Comparison of ENCODE assay signal across 8 cellular contexts in the genomic region with DNA sequence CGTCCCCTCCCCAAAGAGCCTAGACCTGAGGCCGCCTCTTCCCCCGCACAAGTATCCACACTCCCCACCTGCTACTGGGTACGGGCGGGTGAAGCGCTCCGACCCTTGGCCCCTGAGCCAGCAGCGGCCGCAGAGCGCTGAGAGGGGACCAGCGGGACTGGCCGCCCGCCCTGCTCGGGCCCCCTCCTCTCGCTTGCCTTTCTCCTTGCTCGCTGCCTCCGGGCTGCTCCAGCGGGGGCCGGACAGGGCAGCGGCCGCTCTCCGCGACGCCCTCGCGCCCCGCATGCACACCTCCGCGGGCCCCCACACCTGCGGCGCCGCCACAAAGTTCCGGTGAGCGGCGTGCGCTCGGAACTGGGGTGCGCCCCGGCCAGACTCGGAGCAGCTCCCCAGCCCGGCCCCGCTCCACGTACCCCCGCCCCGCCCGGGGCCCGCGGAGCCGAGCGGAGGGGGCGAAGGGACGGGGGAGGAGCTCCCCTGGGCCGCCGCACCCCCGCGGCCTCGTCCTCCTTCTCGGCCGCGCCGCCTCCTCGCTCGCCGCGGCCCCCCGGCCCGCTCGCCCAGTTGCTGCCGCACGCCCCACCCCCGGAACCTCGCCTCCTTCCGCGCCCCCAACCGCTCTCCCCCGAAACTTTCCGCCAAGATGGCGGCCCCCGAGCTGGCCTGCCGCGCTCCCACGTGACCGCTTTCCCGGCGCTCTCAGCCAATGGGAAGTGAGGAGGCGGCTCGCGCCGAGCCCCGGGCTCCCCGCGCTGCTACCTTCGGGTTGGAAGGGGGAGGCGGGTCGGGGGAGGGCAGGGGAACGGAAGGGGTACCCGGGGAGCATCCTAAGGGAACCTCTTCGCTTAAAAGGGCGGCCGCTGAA. TPM values are rescaled to one million over a fixed set of nuclear protein-coding genes. Genes with fewer than 3 reads are reported as not detected.
A peak's percentile ranks its signal among the peaks of the same experiment; 100 is the strongest.
DNase-seq lines count a peak whose midpoint lies in the region; ATAC-seq, FAIRE-seq and TF ChIP-seq lines count a peak whose summit lies in the region.

No MANE protein-coding gene starts in this region.

- H3K27me3 Mint-ChIP-seq in activated naive CD8-positive, alpha-beta T cell treated with anti-CD3 and anti-CD28 coated beads for 36 hours: peaks cover 31% of the 10 kb centered on the region

- peak; percentile 94 for DNase-seq in NB4 (ENCODE audit: low read depth)
- DNase-seq in activated naive CD8-positive, alpha-beta T cell treated with anti-CD3 and anti-CD28 coated beads for 36 hours: peak; percentile 94
- DNase-seq in Right ventricle myocardium inferior (ENCODE audit: missing footprints): peak; percentile 95
- DNase-seq in pancreas: peak; percentile 83 to 94 (median 88)
- DNase-seq in thyroid gland: peak; percentile 89 to 91

- H3K36me3 ChIP-seq in pancreas: no peaks in the 10 kb centered on the region
- H3K36me3 ChIP-seq in thyroid gland: no peaks in the 10 kb centered on the region

- H3K27ac Mint-ChIP-seq in activated naive CD8-positive, alpha-beta T cell treated with anti-CD3 and anti-CD28 coated beads for 36 hours: peak overlapping the region; percentile 88

- intact Hi-C loops in Right ventricle myocardium inferior (cut with DNase I) (no loop called here), pancreas (cut with DNase I) (no loop called here), thyroid gland (cut with DNase I) (no loop called here)

- peak overlapping the region; percentile 72 for H3K4me3 ChIP-seq in GM08714 (ENCODE audit: low read length)
- H3K4me3 ChIP-seq in NB4 (ENCODE audit: low read depth, low read length): peak overlapping the region; percentile 79
- H3K4me3 ChIP-seq in pancreas: peak overlapping the region; percentile 85 to 98 (median 96)
- peak overlapping the region; percentile 54 to 97 (median 56) for H3K4me3 ChIP-seq in thyroid gland (replicated peaks in 1 of 3)

- TF ChIP-seq POLR2A in NB4 (IDR thresholded peaks at IDR 0.05; ENCODE audit: extremely low read depth, insufficient read length): no peak
- TF ChIP-seq POLR2A in thyroid gland (IDR thresholded peaks at IDR 0.05): no peak

- WGBS in pancreas, 2 donors: 0% methylated on average over 21 to 96 of the region's 100 CpGs
- 0% methylated on average over 12 of the region's 100 CpGs for WGBS in thyroid gland, 2 donors

- H3K36me3 Mint-ChIP-seq in activated naive CD8-positive, alpha-beta T cell treated with anti-CD3 and anti-CD28 coated beads for 36 hours: peaks cover 8% of the 10 kb centered on the region

- no peaks in the 10 kb centered on the region for H3K9me3 ChIP-seq in pancreas
- no peaks in the 10 kb centered on the region for H3K9me3 ChIP-seq in thyroid gland

- H3K9me3 Mint-ChIP-seq in activated naive CD8-positive, alpha-beta T cell treated with anti-CD3 and anti-CD28 coated beads for 36 hours: no peaks in the 10 kb centered on the region

- H3K4me3 Mint-ChIP-seq in activated naive CD8-positive, alpha-beta T cell treated with anti-CD3 and anti-CD28 coated beads for 36 hours: peak overlapping the region; percentile 91

- TF ChIP-seq CTCF in NB4 (IDR thresholded peaks at IDR 0.05; ENCODE audit: low read depth, low read length): no peak
- TF ChIP-seq CTCF in pancreas (IDR thresholded peaks at IDR 0.05): no peak
- no peak for TF ChIP-seq CTCF in thyroid gland (IDR thresholded peaks at IDR 0.05)

- peak overlapping the region; percentile 81 to 92 (median 90) for H3K27ac ChIP-seq in pancreas
- peak overlapping the region; percentile 84 to 97 (median 89) for H3K27ac ChIP-seq in thyroid gland

- FAIRE-seq in pancreas (lab: Jason Lieb, UNC): no peak

- H3K27me3 ChIP-seq in pancreas: no peaks in the 10 kb centered on the region
- no peaks in the 10 kb centered on the region for H3K27me3 ChIP-seq in thyroid gland

- peak; percentile 77 for ATAC-seq in HG02588 (IDR thresholded peaks at IDR 0.05; ENCODE audit: unreplicated experiment)
- ATAC-seq in SK-N-SH treated with all-trans-retinoic acid at 6 μM for 48 hours: peak; percentile 88
- ATAC-seq in Right ventricle myocardium inferior: peak; percentile 94
- ATAC-seq in pancreas: peak; percentile 85 to 93 (median 88)

- peaks cover 29% of the 10 kb centered on the region for H3K4me1 Mint-ChIP-seq in activated naive CD8-positive, alpha-beta T cell treated with anti-CD3 and anti-CD28 coated beads for 36 hours

- H3K4me1 ChIP-seq in pancreas: peaks cover 13 to 25% (median 19%) of the 10 kb centered on the region in 3 donors
- peaks cover 14 to 32% of the 10 kb centered on the region in 2 donors for H3K4me1 ChIP-seq in thyroid gland

TF ChIP-seq in SK-N-SH treated with all-trans-retinoic acid at 6 μM for 48 hours, 23 proteins besides CTCF, POLR2A, EP300 and RAD21:
- TF ChIP-seq ZFP30 (CRISPR knock-in tag; IDR thresholded peaks at IDR 0.05): 0 out of 2 replicates have a peak, but pooled peaks have one; percentile 14
- TF ChIP-seq, protein P1, sequence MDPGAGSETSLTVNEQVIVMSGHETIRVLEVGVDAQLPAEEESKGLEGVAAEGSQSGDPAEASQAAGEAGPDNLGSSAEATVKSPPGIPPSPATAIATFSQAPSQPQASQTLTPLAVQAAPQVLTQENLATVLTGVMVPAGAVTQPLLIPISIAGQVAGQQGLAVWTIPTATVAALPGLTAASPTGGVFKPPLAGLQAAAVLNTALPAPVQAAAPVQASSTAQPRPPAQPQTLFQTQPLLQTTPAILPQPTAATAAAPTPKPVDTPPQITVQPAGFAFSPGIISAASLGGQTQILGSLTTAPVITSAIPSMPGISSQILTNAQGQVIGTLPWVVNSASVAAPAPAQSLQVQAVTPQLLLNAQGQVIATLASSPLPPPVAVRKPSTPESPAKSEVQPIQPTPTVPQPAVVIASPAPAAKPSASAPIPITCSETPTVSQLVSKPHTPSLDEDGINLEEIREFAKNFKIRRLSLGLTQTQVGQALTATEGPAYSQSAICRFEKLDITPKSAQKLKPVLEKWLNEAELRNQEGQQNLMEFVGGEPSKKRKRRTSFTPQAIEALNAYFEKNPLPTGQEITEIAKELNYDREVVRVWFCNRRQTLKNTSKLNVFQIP (CRISPR knock-in tag; IDR thresholded peaks at IDR 0.05; ENCODE audit: borderline replicate concordance, low read depth): no peak
- TF ChIP-seq TCF4 (CRISPR knock-in tag; IDR thresholded peaks at IDR 0.05; ENCODE audit: borderline replicate concordance): no peak
- TF ChIP-seq CSDC2 (CRISPR knock-in tag; IDR thresholded peaks at IDR 0.05): no peak
- no peak for TF ChIP-seq ZFP3 (CRISPR knock-in tag; IDR thresholded peaks at IDR 0.05)
- TF ChIP-seq GLIS3 (CRISPR knock-in tag; IDR thresholded peaks at IDR 0.05): 0 out of 2 replicates have a peak, but pooled peaks have one; percentile 6

RNA-seq across cellular contexts. Expression of gene DLG1, which starts 0.7 kb away (rescaled TPM):
- total RNA-seq in activated naive CD8-positive, alpha-beta T cell treated with anti-CD3 and anti-CD28 coated beads for 36 hours: 10 to 100 TPM; 47.9 to 49.1 TPM
- total RNA-seq in Right ventricle myocardium inferior (48.6 TPM), pancreas (10 to 100 TPM; 21.3 to 47.9 (median 35.0) TPM), thyroid gland (100 to 1,000 TPM; 111 to 233 (median 174) TPM)
- 10 to 100 TPM; 15.9 to 20.5 TPM for polyA plus RNA-seq in pancreas

Comparison
In these comparisons a context has a peak if more than half of its experiments do, and no peak if none do; other contexts are left out.
1. Peak in every context shown above with its lines: DNase-seq, ATAC-seq, H3K4me3 ChIP-seq and H3K27ac ChIP-seq.